In genomic region chr12:43815416-43815815, GRCh38 we compare ENCODE assay signal across 21 cellular contexts. TPM values are rescaled to one million over a fixed set of nuclear protein-coding genes. Genes with fewer than 3 reads are reported as not detected.
A peak's percentile ranks its signal among the peaks of the same experiment; 100 is the strongest.
DNase-seq lines count a peak whose midpoint lies in the region; ATAC-seq, FAIRE-seq and TF ChIP-seq lines count a peak whose summit lies in the region.
"Had no signal": no experiment of that assay in that cellular context is flagged by ENCODE, and none has a peak within 500 bp of the region (broad histone marks: within the 10 kb centered on the region; RNA-seq: fewer than 3 reads in every experiment).

No MANE protein-coding gene starts in this region.

- H3K9me3 ChIP-seq in CD8-positive, alpha-beta T cell (ENCODE audit: low read length): no peaks in the 10 kb centered on the region
- no peaks in the 10 kb centered on the region for H3K9me3 ChIP-seq in HEK293 (ENCODE audit: control insufficient read depth, insufficient read depth, low read depth, low read length)
- no peaks in the 10 kb centered on the region for H3K9me3 ChIP-seq in kidney (ENCODE audit: control insufficient read depth in 1 of 2, low read length in 2 of 2)
- H3K9me3 ChIP-seq: Peyer's patch had no signal

- CTCF ChIA-PET in CD8-positive, alpha-beta T cell (lab: Charles Lee): interaction anchor here (1.2 to 1.8 kb wide), 2 partner anchors 8 to 10 kb away, joined by 4 read pairs; no protein-coding TSS in a partner anchor
- CTCF ChIA-PET in HEK293 (lab: Yijun Ruan, JAX): interaction anchor here (0.8 to 1.5 kb wide), 2 partner anchors 17 to 67 kb away, joined by 3 to 4 read pairs; no protein-coding TSS in a partner anchor

- ATAC-seq in CD8-positive, alpha-beta T cell: no peak
- ATAC-seq: HepG2, SK-N-SH treated with all-trans-retinoic acid at 6 μM for 48 hours had no signal

- peaks cover 12% of the 10 kb centered on the region for H3K4me1 Mint-ChIP-seq in CD8-positive, alpha-beta T cell (ENCODE audit: low read depth)

- DNase-seq in CD8-positive, alpha-beta T cell: no peak
- DNase-seq in NCI-H526 treated with DMSO at 0.1 percent for 48 hours (lab: John Stamatoyannopoulos, UW): peak; percentile 39
- DNase-seq in left kidney (ENCODE audit: low read depth, low spot score): peak; percentile 27
- DNase-seq in midbrain (lab: John Stamatoyannopoulos, UW): no peak
- DNase-seq in DMS53 treated with DMSO at 0.1 percent for 48 hours (lab: John Stamatoyannopoulos, UW; ENCODE audit: unreplicated experiment): no peak
- DNase-seq in NCI-H1694 (lab: John Stamatoyannopoulos, UW): no peak
- DNase-seq in kidney: no peak
- DNase-seq: CD4-positive, CD25-positive, alpha-beta regulatory T cell; GDM1; H9; KG1; NCI-H1105; NCI-H146; NCI-H2029 treated with DMSO at 0.1 percent for 48 hours; NCI-H345; NCI-H524; Peyer's patch had no signal

- H3K36me3 ChIP-seq in CD8-positive, alpha-beta T cell (ENCODE audit: insufficient read depth, low read length): no peaks in the 10 kb centered on the region
- H3K36me3 ChIP-seq in HEK293 (ENCODE audit: control insufficient read depth in 2 of 2, insufficient read depth in 1 of 2, low read length in 2 of 2) (no peaks in the 10 kb centered on the region), kidney (ENCODE audit: control insufficient read depth in 1 of 2, insufficient read depth in 2 of 2, low read length in 2 of 2) (no peaks in the 10 kb centered on the region)
- H3K36me3 ChIP-seq: Peyer's patch had no signal

- H3K4me3 Mint-ChIP-seq in CD8-positive, alpha-beta T cell: no peak overlapping the region
- H3K4me3 Mint-ChIP-seq: CD4-positive, CD25-positive, alpha-beta regulatory T cell; H9 had no signal

- no peaks in the 10 kb centered on the region for H3K9me3 Mint-ChIP-seq in CD8-positive, alpha-beta T cell
- H3K9me3 Mint-ChIP-seq: H9 had no signal

- POLR2A ChIA-PET in CD8-positive, alpha-beta T cell (lab: Charles Lee): interaction anchor here (0.6 to 2.0 kb wide), 4 partner anchors 9 to 862 kb away, joined by 3 to 6 read pairs (median 4); partner anchors contain the start of genes TMEM117 and TWF1
- POLR2A ChIA-PET in HEK293 (lab: Yijun Ruan, JAX): no interaction called here

- H3K4me3 ChIP-seq in CD8-positive, alpha-beta T cell (ENCODE audit: low read depth, low read length): no peak overlapping the region
- H3K4me3 ChIP-seq in HEK293 (ENCODE audit: low read depth, low read length) (no peak overlapping the region), kidney (ENCODE audit: low read length in 2 of 2) (no peak overlapping the region)
- H3K4me3 ChIP-seq: Peyer's patch had no signal

- peaks cover 3% of the 10 kb centered on the region for H3K27me3 Mint-ChIP-seq in CD8-positive, alpha-beta T cell (ENCODE audit: low read depth)

- no peak overlapping the region for H3K27ac ChIP-seq in CD8-positive, alpha-beta T cell (ENCODE audit: low read depth, low read length)
- no peak overlapping the region for H3K27ac ChIP-seq in HEK293 (ENCODE audit: extremely low read depth, low read depth, low read length)
- H3K27ac ChIP-seq in kidney (ENCODE audit: low read depth in 2 of 2, low read length in 2 of 2): no peak overlapping the region
- H3K27ac ChIP-seq: HL-60, Peyer's patch had no signal

- peaks cover 6% of the 10 kb centered on the region for H3K4me1 ChIP-seq in CD8-positive, alpha-beta T cell (ENCODE audit: insufficient read depth, low read length)
- H3K4me1 ChIP-seq in HEK293 (ENCODE audit: control insufficient read depth, insufficient read depth, low read length) (no peaks in the 10 kb centered on the region), kidney (ENCODE audit: control insufficient read depth in 1 of 2, insufficient read depth in 1 of 2, low read depth in 1 of 2, low read length in 2 of 2) (no peaks in the 10 kb centered on the region)
- H3K4me1 ChIP-seq: Peyer's patch had no signal

- no peak overlapping the region for H3K9ac ChIP-seq in kidney (ENCODE audit: low read length in 2 of 2)

- H3K36me3 Mint-ChIP-seq in CD8-positive, alpha-beta T cell: no peaks in the 10 kb centered on the region
- H3K36me3 Mint-ChIP-seq: CD4-positive, CD25-positive, alpha-beta regulatory T cell had no signal

- peak overlapping the region; percentile 47 for H3K27ac Mint-ChIP-seq in CD8-positive, alpha-beta T cell
- H3K27ac Mint-ChIP-seq: H9 had no signal

- FAIRE-seq in kidney (lab: Jason Lieb, UNC): no peak
- FAIRE-seq: HepG2 had no signal

- H3K27me3 ChIP-seq in CD8-positive, alpha-beta T cell (ENCODE audit: insufficient read depth, low read length): no peaks in the 10 kb centered on the region
- H3K27me3 ChIP-seq: Peyer's patch had no signal

- TF ChIP-seq CTCF in CD8-positive, alpha-beta T cell (IDR thresholded peaks at IDR 0.05): no peak
- TF ChIP-seq CTCF in HEK293 (tag by site-specific recombination; IDR thresholded peaks at IDR 0.05): no peak
- no peak for TF ChIP-seq CTCF in kidney (IDR thresholded peaks at IDR 0.05; ENCODE audit: borderline replicate concordance, extremely low read depth, insufficient read depth)

- intact Hi-C loops in CD8-positive, alpha-beta T cell (cut with DNase I, micrococcal nuclease): no loop called here
- intact Hi-C loops in kidney (cut with DNase I): no loop called here

TF ChIP-seq in HEK293, 187 proteins besides CTCF, POLR2A, EP300 and RAD21:
- TF ChIP-seq ZNF280D (tag by site-specific recombination; IDR thresholded peaks at IDR 0.05) (no peak), SETDB1 (IDR thresholded peaks at IDR 0.05; ENCODE audit: insufficient read length, low read length) (no peak), YY1 (tag by site-specific recombination; IDR thresholded peaks at IDR 0.05) (0 out of 2 replicates have a peak, but pooled peaks have one; percentile 10), ZNF302 (tag by site-specific recombination; IDR thresholded peaks at IDR 0.05; ENCODE audit: low read depth) (no peak)

RNA-seq across cellular contexts. Expression of gene TWF1, which starts 9.3 kb away (rescaled TPM):
- total RNA-seq in CD8-positive, alpha-beta T cell: 10 to 100 TPM; 74.1 to 82.2 TPM
- 75.0 TPM for total RNA-seq in kidney
- polyA plus RNA-seq in kidney (ENCODE audit: insufficient read depth, low read depth, low replicate concordance): 41.0 TPM

RNA-seq across cellular contexts. Expression of gene TMEM117, which starts 20.5 kb away (rescaled TPM):
- total RNA-seq in CD8-positive, alpha-beta T cell: 1 to 10 TPM; 3.5 to 4.0 TPM
- total RNA-seq in kidney: 6.0 TPM
- polyA plus RNA-seq in kidney (ENCODE audit: insufficient read depth, low read depth, low replicate concordance): 5.9 TPM

RNA-seq across cellular contexts. Expression of gene IRAK4, which starts 56.7 kb away (rescaled TPM):
- 10 to 100 TPM; 19.6 to 22.3 TPM for total RNA-seq in CD8-positive, alpha-beta T cell
- 29.7 TPM for total RNA-seq in kidney
- polyA plus RNA-seq in kidney (ENCODE audit: insufficient read depth, low read depth, low replicate concordance): 10.1 TPM

RNA-seq across cellular contexts. Expression of gene PUS7L, which starts 56.8 kb away (rescaled TPM):
- total RNA-seq in CD8-positive, alpha-beta T cell: 10 to 100 TPM; 10.3 to 12.6 TPM
- 14.5 TPM for total RNA-seq in kidney
- polyA plus RNA-seq in kidney (ENCODE audit: insufficient read depth, low read depth, low replicate concordance): 1.8 TPM

Comparison
In these comparisons a context has a peak if more than half of its experiments do, and no peak if none do; other contexts are left out.
1. DNase-seq: peak in NCI-H526 treated with DMSO at 0.1 percent for 48 hours (single experiment) and left kidney (single experiment); none in CD8-positive, alpha-beta T cell (0 of 7), midbrain (single experiment), DMS53 treated with DMSO at 0.1 percent for 48 hours (single experiment), NCI-H1694 (single experiment) and kidney (single experiment).